Comparison of ENCODE assay signal across 19 cellular contexts in the genomic region with DNA sequence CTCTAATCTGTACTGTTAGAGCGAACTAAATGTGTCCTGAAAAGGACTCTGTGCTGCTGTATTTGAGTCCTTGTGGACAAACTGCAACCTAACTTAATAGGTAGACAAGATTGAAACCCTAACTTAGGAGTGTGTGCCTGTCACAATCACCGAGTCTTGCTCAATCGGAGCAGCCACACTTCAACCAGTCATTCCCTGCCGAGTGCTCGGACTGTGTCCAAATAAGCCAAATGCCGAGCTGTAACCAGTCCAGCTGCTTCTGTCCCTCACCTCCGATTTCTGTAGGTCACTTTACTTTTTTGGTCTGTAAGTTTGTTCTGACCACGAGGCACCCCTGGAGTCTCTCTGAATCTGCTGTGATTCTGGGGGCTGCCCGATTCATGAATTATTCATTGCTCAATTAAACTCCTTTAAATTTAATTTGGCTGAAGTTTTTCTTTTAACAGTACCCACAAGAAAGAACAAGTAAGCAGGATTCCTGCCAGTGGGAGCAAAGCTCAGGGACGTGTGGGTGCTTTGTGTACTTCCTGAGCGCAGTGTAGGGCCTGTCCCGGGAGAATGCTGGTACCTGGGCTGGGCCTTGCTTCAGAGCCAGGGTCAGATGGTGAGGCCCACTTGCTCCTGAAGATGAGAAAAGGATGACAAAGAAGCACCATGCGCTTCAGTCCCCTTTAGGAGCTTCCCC.
A peak's percentile ranks its signal among the peaks of the same experiment; 100 is the strongest.
DNase-seq lines count a peak whose midpoint lies in the region; ATAC-seq and TF ChIP-seq lines count a peak whose summit lies in the region.
"Had no signal": no experiment of that assay in that cellular context is flagged by ENCODE, and none has a peak within 500 bp of the region (broad histone marks: within the 10 kb centered on the region; RNA-seq: fewer than 3 reads in every experiment).

No MANE protein-coding gene starts in this region.

- H3K9me2 ChIP-seq in GM23338 (ENCODE audit: insufficient read depth): no peaks in the 10 kb centered on the region

- H3K36me3 Mint-ChIP-seq in GM23338 (ENCODE audit: low read depth): no peaks in the 10 kb centered on the region; the same call in 2 of the 3 replicates
- H3K36me3 Mint-ChIP-seq in activated T-helper 2 cell treated with anti-CD3 and anti-CD28 coated beads, Interferon-gamma antibody, Interleukin-2, Interleukin-4, amounts not matched to agents 10 μg/mL and 5 μg/mL and 100 μg/mL, durations not matched to agents 14 hours and 24 hours and 36 hours (ENCODE audit: low read depth): no peaks in the 10 kb centered on the region
- H3K36me3 Mint-ChIP-seq: brain; CD8-positive, alpha-beta T cell; natural killer cell had no signal

- no peak overlapping the region for H3K27ac Mint-ChIP-seq in GM23338
- no peak overlapping the region for H3K27ac Mint-ChIP-seq in activated T-helper 2 cell treated with anti-CD3 and anti-CD28 coated beads, Interferon-gamma antibody, Interleukin-2, Interleukin-4, amounts not matched to agents 10 μg/mL and 5 μg/mL and 100 μg/mL, durations not matched to agents 14 hours and 24 hours and 36 hours
- H3K27ac Mint-ChIP-seq: activated CD4-positive, alpha-beta memory T cell treated with anti-CD3 and anti-CD28 coated beads, Interleukin-2, amount 10 ng/mL, durations not matched to agents 7 days and 5 days; CD8-positive, alpha-beta T cell; natural killer cell had no signal

- peaks cover 0 to 8% of the 10 kb centered on the region in 2 donors for H3K27me3 ChIP-seq in breast epithelium
- H3K27me3 ChIP-seq in left lung: peaks cover 0 to 12% of the 10 kb centered on the region in 2 donors
- no peaks in the 10 kb centered on the region for H3K27me3 ChIP-seq in skeletal muscle satellite cell (ENCODE audit: control insufficient read depth, insufficient read depth, low read length)
- H3K27me3 ChIP-seq in GM23338 (ENCODE audit: insufficient read depth): no peaks in the 10 kb centered on the region
- H3K27me3 ChIP-seq: Peyer's patch had no signal

- TF ChIP-seq CTCF in breast epithelium (IDR thresholded peaks at IDR 0.05): no peak
- no peak for TF ChIP-seq CTCF in left lung (IDR thresholded peaks at IDR 0.05)
- no peak for TF ChIP-seq CTCF in GM23338 (conservative IDR thresholded peaks at IDR 0.05; ENCODE audit: low read depth in 2 of 2)

- peak overlapping the region in 1 of 3 donors; percentile 12 for H3K4me3 ChIP-seq in breast epithelium
- H3K4me3 ChIP-seq in left lung: no peak overlapping the region
- no peak overlapping the region for H3K4me3 ChIP-seq in skeletal muscle satellite cell (ENCODE audit: low read length)
- no peak overlapping the region for H3K4me3 ChIP-seq in GM23338
- H3K4me3 ChIP-seq: Peyer's patch, skin epidermis had no signal

- no peaks in the 10 kb centered on the region for H3K4me1 ChIP-seq in breast epithelium
- peaks cover 0 to 4% of the 10 kb centered on the region in 2 donors for H3K4me1 ChIP-seq in left lung
- H3K4me1 ChIP-seq in skeletal muscle satellite cell (ENCODE audit: control insufficient read depth, insufficient read depth, low read length): no peaks in the 10 kb centered on the region
- H3K4me1 ChIP-seq in GM23338 (ENCODE audit: insufficient read depth): no peaks in the 10 kb centered on the region
- H3K4me1 ChIP-seq: Peyer's patch had no signal

- intact Hi-C loops in breast epithelium (cut with DNase I; ENCODE audit: low total_unique reads): no loop called here
- intact Hi-C loops in left lung (cut with DNase I): no loop called here
- intact Hi-C loops in activated T-helper 2 cell treated with anti-CD3 and anti-CD28 coated beads, Interferon-gamma antibody, Interleukin-2, Interleukin-4, amounts not matched to agents 10 μg/mL and 5 μg/mL and 100 μg/mL, durations not matched to agents 14 hours and 24 hours and 36 hours (cut with micrococcal nuclease): no loop called here

- peak overlapping the region; percentile 25 to 74 for H3K27ac ChIP-seq in breast epithelium
- no peak overlapping the region for H3K27ac ChIP-seq in left lung
- no peak overlapping the region for H3K27ac ChIP-seq in GM23338 (ENCODE audit: low read depth)
- H3K27ac ChIP-seq: 22Rv1, Peyer's patch had no signal

- H3K4me2 ChIP-seq in skeletal muscle satellite cell (ENCODE audit: low read length): peak overlapping the region; percentile 11
- no peak overlapping the region for H3K4me2 ChIP-seq in GM23338

- ATAC-seq in left lung (peak; percentile 92), GM23338 (no peak)
- ATAC-seq: CD8-positive, alpha-beta T cell; natural killer cell; stimulated activated naive CD8-positive, alpha-beta T cell treated with anti-CD3 and anti-CD28 coated beads, Interleukin-15, Interleukin-2, amounts not matched to agents 100 U/mL and 50 U/mL, for 24 hours had no signal

- no peak overlapping the region for H3K4me3 Mint-ChIP-seq in GM23338
- no peak overlapping the region for H3K4me3 Mint-ChIP-seq in activated T-helper 2 cell treated with anti-CD3 and anti-CD28 coated beads, Interferon-gamma antibody, Interleukin-2, Interleukin-4, amounts not matched to agents 10 μg/mL and 5 μg/mL and 100 μg/mL, durations not matched to agents 14 hours and 24 hours and 36 hours (ENCODE audit: low read depth)
- H3K4me3 Mint-ChIP-seq: activated CD4-positive, alpha-beta memory T cell treated with anti-CD3 and anti-CD28 coated beads, Interleukin-2, amount 10 ng/mL, durations not matched to agents 7 days and 5 days; CD8-positive, alpha-beta T cell; natural killer cell had no signal

- no peaks in the 10 kb centered on the region for H3F3A ChIP-seq in GM23338 (replicated peaks; ENCODE audit: low read depth)

- 0 out of 3 replicates have a peak, but pooled peaks cover 2% of the 10 kb centered on the region for H3K9me3 Mint-ChIP-seq in GM23338
- no peaks in the 10 kb centered on the region for H3K9me3 Mint-ChIP-seq in activated T-helper 2 cell treated with anti-CD3 and anti-CD28 coated beads, Interferon-gamma antibody, Interleukin-2, Interleukin-4, amounts not matched to agents 10 μg/mL and 5 μg/mL and 100 μg/mL, durations not matched to agents 14 hours and 24 hours and 36 hours
- H3K9me3 Mint-ChIP-seq: activated CD4-positive, alpha-beta memory T cell treated with anti-CD3 and anti-CD28 coated beads, Interleukin-2, amount 10 ng/mL, durations not matched to agents 7 days and 5 days; CD8-positive, alpha-beta T cell; natural killer cell had no signal

- DNase-seq in DMS 273 (lab: John Stamatoyannopoulos, UW; ENCODE audit: unreplicated experiment) (peak; percentile 34), DMS 273 treated with DMSO at 0.1 percent for 48 hours (lab: John Stamatoyannopoulos, UW) (no peak), breast epithelium (ENCODE audit: low spot score in 2 of 2) (peak in 1 of 2 donors; percentile 64), left lung (peak in 1 of 2 donors; percentile 68), inferior parietal cortex (ENCODE audit: extremely low spot score) (no peak), GM23338 (ENCODE audit: low spot score) (no peak)
- no peak for DNase-seq in activated T-helper 2 cell treated with anti-CD3 and anti-CD28 coated beads, Interferon-gamma antibody, Interleukin-2, Interleukin-4, amounts not matched to agents 10 μg/mL and 5 μg/mL and 100 μg/mL, durations not matched to agents 14 hours and 24 hours and 36 hours (ENCODE audit: low spot score)
- DNase-seq: activated CD4-positive, alpha-beta memory T cell treated with anti-CD3 and anti-CD28 coated beads, Interleukin-2, amount 10 ng/mL, durations not matched to agents 7 days and 5 days; activated gamma-delta T cell; effector memory CD4-positive, alpha-beta T cell; natural killer cell; NCI-H1105; Peyer's patch; stimulated activated naive CD8-positive, alpha-beta T cell treated with anti-CD3 and anti-CD28 coated beads, Interleukin-15, Interleukin-2, amounts not matched to agents 100 U/mL and 50 U/mL, for 24 hours had no signal

- no peak overlapping the region for H3K9ac ChIP-seq in skeletal muscle satellite cell (ENCODE audit: low read depth, low read length)

- H3K36me3 ChIP-seq in breast epithelium: no peaks in the 10 kb centered on the region
- H3K36me3 ChIP-seq in left lung: no peaks in the 10 kb centered on the region
- no peaks in the 10 kb centered on the region for H3K36me3 ChIP-seq in skeletal muscle satellite cell (ENCODE audit: insufficient read depth, low read length)
- H3K36me3 ChIP-seq in GM23338 (ENCODE audit: insufficient read depth): no peaks in the 10 kb centered on the region
- H3K36me3 ChIP-seq: Peyer's patch had no signal

- H3K9me3 ChIP-seq in breast epithelium (no peaks in the 10 kb centered on the region), left lung (no peaks in the 10 kb centered on the region), skeletal muscle satellite cell (replicated peaks; ENCODE audit: low read length) (no peaks in the 10 kb centered on the region)
- H3K9me3 ChIP-seq: Peyer's patch had no signal

- H3K27me3 Mint-ChIP-seq in GM23338 (ENCODE audit: insufficient read depth, low read depth, poor library complexity): peaks cover 4% of the 10 kb centered on the region
- no peaks in the 10 kb centered on the region for H3K27me3 Mint-ChIP-seq in activated T-helper 2 cell treated with anti-CD3 and anti-CD28 coated beads, Interferon-gamma antibody, Interleukin-2, Interleukin-4, amounts not matched to agents 10 μg/mL and 5 μg/mL and 100 μg/mL, durations not matched to agents 14 hours and 24 hours and 36 hours (ENCODE audit: low read depth)
- H3K27me3 Mint-ChIP-seq: activated CD4-positive, alpha-beta memory T cell treated with anti-CD3 and anti-CD28 coated beads, Interleukin-2, amount 10 ng/mL, durations not matched to agents 7 days and 5 days had no signal

- no peak overlapping the region for H2AFZ ChIP-seq in GM23338

- H3K79me2 ChIP-seq in GM23338 (replicated peaks; ENCODE audit: insufficient read depth): no peaks in the 10 kb centered on the region

- no peaks in the 10 kb centered on the region for H4K20me1 ChIP-seq in GM23338 (replicated peaks; ENCODE audit: insufficient read depth)

- no peak for TF ChIP-seq POLR2A in breast epithelium (IDR thresholded peaks at IDR 0.05)

- H3K4me1 Mint-ChIP-seq in GM23338: no peaks in the 10 kb centered on the region
- H3K4me1 Mint-ChIP-seq in activated T-helper 2 cell treated with anti-CD3 and anti-CD28 coated beads, Interferon-gamma antibody, Interleukin-2, Interleukin-4, amounts not matched to agents 10 μg/mL and 5 μg/mL and 100 μg/mL, durations not matched to agents 14 hours and 24 hours and 36 hours (ENCODE audit: low read depth): no peaks in the 10 kb centered on the region
- H3K4me1 Mint-ChIP-seq: activated CD4-positive, alpha-beta memory T cell treated with anti-CD3 and anti-CD28 coated beads, Interleukin-2, amount 10 ng/mL, durations not matched to agents 7 days and 5 days; natural killer cell had no signal

TF ChIP-seq in GM23338, 12 proteins besides CTCF, POLR2A, EP300 and RAD21 (continues in another document):
- TF ChIP-seq EZH2phosphoT487 (IDR thresholded peaks at IDR 0.05; ENCODE audit: unreplicated experiment): no peak
- TF ChIP-seq ZNF331 (CRISPR knock-in tag; IDR thresholded peaks at IDR 0.05; ENCODE audit: low read depth): no peak
- TF ChIP-seq STAT1 (IDR thresholded peaks at IDR 0.05; ENCODE audit: unreplicated experiment): no peak
- TF ChIP-seq JUNB (IDR thresholded peaks at IDR 0.05; ENCODE audit: unreplicated experiment): no peak

Comparison
In these comparisons a context has a peak if more than half of its experiments do, and no peak if none do; other contexts are left out.
1. H3K27ac ChIP-seq: peak in breast epithelium (2 of 2); none in left lung (0 of 2) and GM23338 (single experiment).